ENCODE assay signal across 20 cellular contexts in genomic region chr6:85368631-85369030, GRCh38.
DNase-seq lines count a peak whose midpoint lies in the region; ATAC-seq and TF ChIP-seq lines count a peak whose summit lies in the region.
"Had no signal": no experiment of that assay in that cellular context is flagged by ENCODE, and none has a peak within 500 bp of the region (broad histone marks: within the 10 kb centered on the region; RNA-seq: fewer than 3 reads in every experiment).

No MANE protein-coding gene starts in this region.

- TF ChIP-seq POLR2A in spleen (IDR thresholded peaks at IDR 0.05) = no peak

- no peak overlapping the region for H3K27ac ChIP-seq in spleen
- H3K27ac ChIP-seq: 22Rv1, RWPE1 had no signal

- peaks cover 4% of the 10 kb centered on the region for H3K9me3 Mint-ChIP-seq in activated CD4-positive, alpha-beta T cell treated with anti-CD3 and anti-CD28 coated beads, Interleukin-2, amount 10 ng/mL, durations not matched to agents 24 days and 14 days
- no peaks in the 10 kb centered on the region for H3K9me3 Mint-ChIP-seq in memory B cell
- H3K9me3 Mint-ChIP-seq: CD4-positive, alpha-beta T cell had no signal

- 42 to 66% (median 58%) methylated on average over 5 of the region's 5 CpGs for WGBS in spleen, 5 donors

- intact Hi-C loops in activated CD4-positive, alpha-beta T cell treated with anti-CD3 and anti-CD28 coated beads, Interleukin-2, amount 10 ng/mL, durations not matched to agents 24 days and 14 days (cut with micrococcal nuclease) = no loop called here
- intact Hi-C loops in spleen (cut with DNase I; ENCODE audit: low total_unique reads) = no loop called here

- no peaks in the 10 kb centered on the region for H3K36me3 ChIP-seq in spleen
- H3K36me3 ChIP-seq: BE2C had no signal

- H3K4me3 Mint-ChIP-seq in activated CD4-positive, alpha-beta T cell treated with anti-CD3 and anti-CD28 coated beads, Interleukin-2, amount 10 ng/mL, durations not matched to agents 24 days and 14 days = no peak overlapping the region
- no peak overlapping the region for H3K4me3 Mint-ChIP-seq in memory B cell
- H3K4me3 Mint-ChIP-seq: CD4-positive, alpha-beta T cell had no signal

- peak; percentile 58 for DNase-seq in activated CD4-positive, alpha-beta T cell treated with anti-CD3 and anti-CD28 coated beads, Interleukin-2, amount 10 ng/mL, durations not matched to agents 24 days and 14 days
- no peak for DNase-seq in activated CD4-positive, alpha-beta T cell treated with anti-CD3 and anti-CD28 coated beads for 4 hours
- DNase-seq in memory B cell (ENCODE audit: low spot score in 2 of 2) (no peak), spleen (no peak), NCI-H128 (lab: John Stamatoyannopoulos, UW; ENCODE audit: unreplicated experiment) (no peak)
- DNase-seq: BE2C; CD4-positive, alpha-beta T cell; DMS79 treated with DMSO at 0.1 percent for 48 hours; GOT3; MV-4-11; NCI-H1436; NCI-H2081; NCI-H774; PC-3 had no signal

- H3K4me1 Mint-ChIP-seq in activated CD4-positive, alpha-beta T cell treated with anti-CD3 and anti-CD28 coated beads, Interleukin-2, amount 10 ng/mL, durations not matched to agents 24 days and 14 days = peaks cover 12% of the 10 kb centered on the region
- H3K4me1 Mint-ChIP-seq in memory B cell = peaks cover 6% of the 10 kb centered on the region

- no peaks in the 10 kb centered on the region for H3K9me3 ChIP-seq in spleen
- H3K9me3 ChIP-seq: BE2C had no signal

- H3K27ac Mint-ChIP-seq in activated CD4-positive, alpha-beta T cell treated with anti-CD3 and anti-CD28 coated beads, Interleukin-2, amount 10 ng/mL, durations not matched to agents 24 days and 14 days = no peak overlapping the region
- H3K27ac Mint-ChIP-seq in memory B cell = no peak overlapping the region
- H3K27ac Mint-ChIP-seq: CD4-positive, alpha-beta T cell had no signal

- no peak for TF ChIP-seq CTCF in spleen (IDR thresholded peaks at IDR 0.05 in 8 of 11, conservative IDR thresholded peaks at IDR 0.05 in 3 of 11)

- H3K27me3 ChIP-seq in spleen (replicated peaks in 1 of 7) = no peaks in the 10 kb centered on the region
- H3K27me3 ChIP-seq: BE2C had no signal

- H3K27me3 Mint-ChIP-seq in activated CD4-positive, alpha-beta T cell treated with anti-CD3 and anti-CD28 coated beads, Interleukin-2, amount 10 ng/mL, durations not matched to agents 24 days and 14 days = no peaks in the 10 kb centered on the region
- H3K27me3 Mint-ChIP-seq in memory B cell = peaks cover 5% of the 10 kb centered on the region

- ATAC-seq in GM21381 (IDR thresholded peaks at IDR 0.05; ENCODE audit: unreplicated experiment) (peak; percentile 77), HG03354 (IDR thresholded peaks at IDR 0.05; ENCODE audit: poor library complexity, severe bottlenecking, unreplicated experiment) (peak; percentile 73), memory B cell (ENCODE audit: low read depth) (peak; percentile 41), HG03571 (IDR thresholded peaks at IDR 0.05; ENCODE audit: unreplicated experiment) (no peak)
- ATAC-seq: K562, PC-3 had no signal

- no peak overlapping the region for H3K4me3 ChIP-seq in spleen
- H3K4me3 ChIP-seq: K562 had no signal

- peaks cover 1% of the 10 kb centered on the region for H3K36me3 Mint-ChIP-seq in activated CD4-positive, alpha-beta T cell treated with anti-CD3 and anti-CD28 coated beads, Interleukin-2, amount 10 ng/mL, durations not matched to agents 24 days and 14 days (ENCODE audit: low read depth)
- no peaks in the 10 kb centered on the region for H3K36me3 Mint-ChIP-seq in memory B cell

- H3K4me1 ChIP-seq in spleen = no peaks in the 10 kb centered on the region
- H3K4me1 ChIP-seq: BE2C had no signal
